Comparison of ENCODE assay signal across 11 cellular contexts in the genomic region with DNA sequence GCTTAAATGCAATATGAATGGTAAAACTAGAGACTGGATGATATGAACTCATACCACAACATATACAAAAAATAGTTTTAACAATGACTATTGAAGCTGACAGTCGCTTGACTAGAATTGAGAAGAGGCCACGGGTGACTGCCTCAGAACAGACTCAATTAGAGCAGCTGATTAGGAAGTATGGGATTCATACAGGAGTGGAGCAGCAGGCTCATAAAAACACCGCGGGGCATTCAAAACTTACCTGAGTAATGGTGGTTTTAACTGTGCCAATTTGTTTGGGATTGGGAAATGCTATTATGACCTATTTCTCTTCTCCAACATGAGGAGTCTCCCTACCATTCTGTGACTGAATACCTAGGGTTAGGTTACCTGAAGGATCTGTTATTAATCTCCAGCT. TPM values are rescaled to one million over a fixed set of nuclear protein-coding genes. Genes with fewer than 3 reads are reported as not detected.
DNase-seq lines count a peak whose midpoint lies in the region; FAIRE-seq and TF ChIP-seq lines count a peak whose summit lies in the region.
"Had no signal": no experiment of that assay in that cellular context is flagged by ENCODE, and none has a peak within 500 bp of the region (broad histone marks: within the 10 kb centered on the region; RNA-seq: fewer than 3 reads in every experiment).

No MANE protein-coding gene starts in this region.

- intact Hi-C loops in dorsolateral prefrontal cortex (cut with DNase I): no loop called here
- intact Hi-C loops in activated CD4-positive, alpha-beta T cell treated with anti-CD3 and anti-CD28 coated beads, Interleukin-2, amount 10 ng/mL, durations not matched to agents 24 days and 14 days (cut with micrococcal nuclease): no loop called here

- H3K27me3 ChIP-seq in dorsolateral prefrontal cortex: no peaks in the 10 kb centered on the region
- no peaks in the 10 kb centered on the region for H3K27me3 ChIP-seq in small intestine (ENCODE audit: control insufficient read depth in 2 of 2, insufficient read depth in 2 of 2, low read length in 2 of 2)

- FAIRE-seq in small intestine (lab: Jason Lieb, UNC): no peak

- DNase-seq in NCI-H1048 (lab: John Stamatoyannopoulos, UW): peak; percentile 45
- DNase-seq in NCI-H345 treated with DMSO at 0.1 percent for 48 hours (lab: John Stamatoyannopoulos, UW; ENCODE audit: unreplicated experiment): peak; percentile 91
- DNase-seq in dorsolateral prefrontal cortex: peak in 1 of 10 donors; percentile 29
- peak; percentile 22 for DNase-seq in small intestine
- DNase-seq in medulla oblongata (ENCODE audit: extremely low spot score): no peak
- no peak for DNase-seq in pons (ENCODE audit: low spot score)
- DNase-seq in activated CD4-positive, alpha-beta T cell treated with anti-CD3 and anti-CD28 coated beads, Interleukin-2, amount 10 ng/mL, durations not matched to agents 24 days and 14 days: no peak
- DNase-seq in NCI-H2227 treated with DMSO at 0.1 percent for 48 hours (lab: John Stamatoyannopoulos, UW): no peak
- DNase-seq: kidney glomerular epithelial cell, SJCRH30 had no signal

- H3K27ac ChIP-seq in dorsolateral prefrontal cortex (peak overlapping the region in 2 of 59 donors; percentile 84 to 95), small intestine (ENCODE audit: low read depth in 1 of 2, low read length in 1 of 2) (no peak overlapping the region)
- H3K27ac ChIP-seq: neutrophil, SJCRH30 had no signal

- peaks cover 48% of the 10 kb centered on the region for H3K27me3 Mint-ChIP-seq in activated CD4-positive, alpha-beta T cell treated with anti-CD3 and anti-CD28 coated beads, Interleukin-2, amount 10 ng/mL, durations not matched to agents 24 days and 14 days

- no peaks in the 10 kb centered on the region for H3K9me3 Mint-ChIP-seq in activated CD4-positive, alpha-beta T cell treated with anti-CD3 and anti-CD28 coated beads, Interleukin-2, amount 10 ng/mL, durations not matched to agents 24 days and 14 days

- no peaks in the 10 kb centered on the region for H3K36me3 Mint-ChIP-seq in activated CD4-positive, alpha-beta T cell treated with anti-CD3 and anti-CD28 coated beads, Interleukin-2, amount 10 ng/mL, durations not matched to agents 24 days and 14 days (ENCODE audit: low read depth)

- H3K4me3 ChIP-seq in dorsolateral prefrontal cortex (peak overlapping the region in 57 of 59 donors; percentile 0 to 94 (median 80)), small intestine (ENCODE audit: low read depth in 1 of 2, low read length in 2 of 2) (no peak overlapping the region)
- H3K4me3 ChIP-seq: SJCRH30 had no signal

- H3K4me1 ChIP-seq in small intestine (ENCODE audit: control insufficient read depth in 2 of 2, insufficient read depth in 1 of 2, low read depth in 1 of 2, low read length in 1 of 2): peaks cover 0 to 2% of the 10 kb centered on the region in 2 donors
- H3K4me1 ChIP-seq: SJCRH30 had no signal

- H3K27ac Mint-ChIP-seq in activated CD4-positive, alpha-beta T cell treated with anti-CD3 and anti-CD28 coated beads, Interleukin-2, amount 10 ng/mL, durations not matched to agents 24 days and 14 days: no peak overlapping the region

- peaks cover 5% of the 10 kb centered on the region for H3K4me1 Mint-ChIP-seq in activated CD4-positive, alpha-beta T cell treated with anti-CD3 and anti-CD28 coated beads, Interleukin-2, amount 10 ng/mL, durations not matched to agents 24 days and 14 days

- H3K9me3 ChIP-seq in small intestine (ENCODE audit: control insufficient read depth, low read depth): no peaks in the 10 kb centered on the region
- H3K9me3 ChIP-seq: neutrophil, SJCRH30 had no signal

- WGBS in small intestine, 3 donors: 26 to 63% (median 33%) methylated on average over 4 of the region's 4 CpGs

- no peak overlapping the region for H3K4me3 Mint-ChIP-seq in activated CD4-positive, alpha-beta T cell treated with anti-CD3 and anti-CD28 coated beads, Interleukin-2, amount 10 ng/mL, durations not matched to agents 24 days and 14 days

- no peaks in the 10 kb centered on the region for H3K36me3 ChIP-seq in small intestine (ENCODE audit: control insufficient read depth in 2 of 2, insufficient read depth in 2 of 2, low read length in 2 of 2)
- H3K36me3 ChIP-seq: neutrophil, SJCRH30 had no signal

- TF ChIP-seq CTCF in dorsolateral prefrontal cortex (IDR thresholded peaks at IDR 0.05 in 54 of 56, conservative IDR thresholded peaks at IDR 0.05 in 2 of 56; ENCODE audit: low read depth in 1 of 56, partially characterized antibody in 56 of 56): no peak

RNA-seq across cellular contexts. Expression of a gene that starts 2.1 kb away (rescaled TPM):
- 100 to 1,000 TPM in 36 of 120 experiments, 10 to 100 TPM in 84; 30.5 to 144 (median 86.3) TPM for total RNA-seq in dorsolateral prefrontal cortex
- 10 to 100 TPM; 11.3 to 26.6 (median 13.3) TPM for polyA plus RNA-seq in small intestine
- total RNA-seq in activated CD4-positive, alpha-beta T cell treated with anti-CD3 and anti-CD28 coated beads, Interleukin-2, amount 10 ng/mL, durations not matched to agents 24 days and 14 days: not detected in 2 replicates
- total RNA-seq: SJCRH30 had no signal

Comparison
In these comparisons a context has a peak if more than half of its experiments do, and no peak if none do; other contexts are left out.
1. DNase-seq: peak in NCI-H1048 (single experiment), NCI-H345 treated with DMSO at 0.1 percent for 48 hours (single experiment) and small intestine (single experiment); none in medulla oblongata (single experiment), pons (single experiment), activated CD4-positive, alpha-beta T cell treated with anti-CD3 and anti-CD28 coated beads, Interleukin-2, amount 10 ng/mL, durations not matched to agents 24 days and 14 days (single experiment) and NCI-H2227 treated with DMSO at 0.1 percent for 48 hours (single experiment).
2. H3K4me3 ChIP-seq: peak in dorsolateral prefrontal cortex (57 of 59); none in small intestine (0 of 2).
3. RNA of a gene that starts 2.1 kb away (total RNA-seq): 30.5 to 144 TPM in dorsolateral prefrontal cortex; not detected in activated CD4-positive, alpha-beta T cell treated with anti-CD3 and anti-CD28 coated beads, Interleukin-2, amount 10 ng/mL, durations not matched to agents 24 days and 14 days; every median in the first group is over 10 times any median in the second.